In genomic region chr11:97902828-97903227, GRCh38 we compare ENCODE assay signal across 34 cellular contexts.
"Had no signal": no experiment of that assay in that cellular context is flagged by ENCODE, and none has a peak within 500 bp of the region (broad histone marks: within the 10 kb centered on the region; RNA-seq: fewer than 3 reads in every experiment).

No MANE protein-coding gene starts in this region.

- DNase-seq: Karpas-422, Kasumi-1, MG63, MM.1S, MV-4-11, NCI-H1048, NCI-H1092, NCI-H1092 treated with DMSO at 0.1 percent for 48 hours, NCI-H1105, NCI-H1105 treated with DMSO at 0.1 percent for 48 hours, NCI-H1417, NCI-H1417 treated with DMSO at 0.1 percent for 48 hours, NCI-H1436, NCI-H1436 treated with DMSO at 0.1 percent for 48 hours, NCI-H146, NCI-H1694, NCI-H1694 treated with DMSO at 0.1 percent for 48 hours, NCI-H187, NCI-H187 treated with DMSO at 0.1 percent for 48 hours, NCI-H1930, NCI-H2029, NCI-H2029 treated with DMSO at 0.1 percent for 48 hours, NCI-H2081, NCI-H2081 treated with DMSO at 0.1 percent for 48 hours, NCI-H2107, NCI-H2171, NCI-H2227 treated with DMSO at 0.1 percent for 48 hours, NCI-H226, NCI-H345, NCI-H446, NCI-H446 treated with DMSO at 0.1 percent for 48 hours, NCI-H510A, NCI-H510A treated with DMSO at 0.1 percent for 48 hours had no signal

- H3K4me2 ChIP-seq: KMS-11 had no signal

- H3K36me3 ChIP-seq: MG63 had no signal

- H3K4me3 ChIP-seq: MG63 had no signal

- H3K9me3 ChIP-seq: MG63 had no signal

- H3K27ac ChIP-seq: KMS-11 had no signal

- H3K27me3 ChIP-seq: MG63 had no signal

- H3K9ac ChIP-seq: KMS-11 had no signal
